ENCODE assay signal across 9 cellular contexts in genomic region chr20:24993337-24994185, GRCh38. TPM values are rescaled to one million over a fixed set of nuclear protein-coding genes. Genes with fewer than 3 reads are reported as not detected.
DNase-seq lines count a peak whose midpoint lies in the region; ATAC-seq and TF ChIP-seq lines count a peak whose summit lies in the region.
"Had no signal": no experiment of that assay in that cellular context is flagged by ENCODE, and none has a peak within 500 bp of the region (broad histone marks: within the 10 kb centered on the region; RNA-seq: fewer than 3 reads in every experiment).

No MANE protein-coding gene starts in this region.

- H3K27me3 Mint-ChIP-seq in T-helper 2 cell treated with Interferon-gamma antibody and Interleukin-4, amounts not matched to agents 5 μg/mL and 100 μg/mL, for 36 hours (ENCODE audit: low read depth) = peaks cover 11% of the 10 kb centered on the region
- peaks cover 6% of the 10 kb centered on the region for H3K27me3 Mint-ChIP-seq in glutamatergic neuron (ENCODE audit: unreplicated experiment)

- H3K36me3 Mint-ChIP-seq in T-helper 2 cell treated with Interferon-gamma antibody and Interleukin-4, amounts not matched to agents 5 μg/mL and 100 μg/mL, for 36 hours (ENCODE audit: low read depth) = peaks cover 9% of the 10 kb centered on the region
- peaks cover 6 to 11% of the 10 kb centered on the region in 2 donors for H3K36me3 Mint-ChIP-seq in activated naive CD4-positive, alpha-beta T cell treated with anti-CD3 and anti-CD28 coated beads, Interleukin-2, amount 50 U/mL, for 72 hours
- H3K36me3 Mint-ChIP-seq in glutamatergic neuron (ENCODE audit: unreplicated experiment) = no peaks in the 10 kb centered on the region

- DNase-seq in T-helper 2 cell treated with Interferon-gamma antibody and Interleukin-4, amounts not matched to agents 5 μg/mL and 100 μg/mL, for 36 hours (ENCODE audit: low spot score) = no peak
- no peak for DNase-seq in T-helper 2 cell
- peak; percentile 19 for DNase-seq in NCI-H146 treated with DMSO at 0.1 percent for 48 hours (lab: John Stamatoyannopoulos, UW; ENCODE audit: unreplicated experiment)
- no peak for DNase-seq in activated naive CD4-positive, alpha-beta T cell treated with anti-CD3 and anti-CD28 coated beads, Interleukin-2, amount 50 U/mL, for 72 hours (ENCODE audit: low spot score in 2 of 2)
- DNase-seq in glutamatergic neuron = no peak
- DNase-seq in putamen (ENCODE audit: low spot score) = peak; percentile 70
- no peak for DNase-seq in activated gamma-delta T cell treated with Interleukin-2 at 50 U/mL for 16 hours

- peaks cover 31% of the 10 kb centered on the region for H3K4me1 Mint-ChIP-seq in T-helper 2 cell treated with Interferon-gamma antibody and Interleukin-4, amounts not matched to agents 5 μg/mL and 100 μg/mL, for 36 hours (ENCODE audit: low read depth)
- peaks cover 27% of the 10 kb centered on the region for H3K4me1 Mint-ChIP-seq in glutamatergic neuron (ENCODE audit: low read depth, unreplicated experiment)

- ATAC-seq in activated naive CD4-positive, alpha-beta T cell treated with anti-CD3 and anti-CD28 coated beads, Interleukin-2, amount 50 U/mL, for 72 hours = no peak
- no peak for ATAC-seq in GM21390 (IDR thresholded peaks at IDR 0.05; ENCODE audit: unreplicated experiment)

- peak overlapping the region; percentile 93 for H3K4me3 Mint-ChIP-seq in T-helper 2 cell treated with Interferon-gamma antibody and Interleukin-4, amounts not matched to agents 5 μg/mL and 100 μg/mL, for 36 hours
- H3K4me3 Mint-ChIP-seq in glutamatergic neuron (ENCODE audit: unreplicated experiment) = peak overlapping the region; percentile 92

- peak overlapping the region; percentile 89 for H3K27ac Mint-ChIP-seq in T-helper 2 cell treated with Interferon-gamma antibody and Interleukin-4, amounts not matched to agents 5 μg/mL and 100 μg/mL, for 36 hours
- H3K27ac Mint-ChIP-seq in activated naive CD4-positive, alpha-beta T cell treated with anti-CD3 and anti-CD28 coated beads, Interleukin-2, amount 50 U/mL, for 72 hours = peak overlapping the region; percentile 93 to 96
- H3K27ac Mint-ChIP-seq in glutamatergic neuron (ENCODE audit: unreplicated experiment) = no peak overlapping the region

- H3K9me3 Mint-ChIP-seq in T-helper 2 cell treated with Interferon-gamma antibody and Interleukin-4, amounts not matched to agents 5 μg/mL and 100 μg/mL, for 36 hours = no peaks in the 10 kb centered on the region
- no peaks in the 10 kb centered on the region for H3K9me3 Mint-ChIP-seq in activated naive CD4-positive, alpha-beta T cell treated with anti-CD3 and anti-CD28 coated beads, Interleukin-2, amount 50 U/mL, for 72 hours
- peaks cover 7% of the 10 kb centered on the region for H3K9me3 Mint-ChIP-seq in glutamatergic neuron (ENCODE audit: unreplicated experiment)

- no peak for TF ChIP-seq CTCF in glutamatergic neuron (IDR thresholded peaks at IDR 0.05; ENCODE audit: partially characterized antibody, unreplicated experiment)

RNA-seq across cellular contexts. Expression of gene APMAP, which starts 1.0 kb away (rescaled TPM):
- total RNA-seq in activated naive CD4-positive, alpha-beta T cell treated with anti-CD3 and anti-CD28 coated beads, Interleukin-2, amount 50 U/mL, for 72 hours = 10 to 100 TPM; 33.7 to 57.6 TPM
- 218 TPM for total RNA-seq in glutamatergic neuron (ENCODE audit: unreplicated experiment)

RNA-seq across cellular contexts. Expression of gene CST7, which starts 44.5 kb away (rescaled TPM):
- total RNA-seq in activated naive CD4-positive, alpha-beta T cell treated with anti-CD3 and anti-CD28 coated beads, Interleukin-2, amount 50 U/mL, for 72 hours = 10 to 100 TPM; 29.8 to 50.3 TPM
- not detected for total RNA-seq in glutamatergic neuron (ENCODE audit: unreplicated experiment)
- total RNA-seq: glomerular endothelial cell had no signal

Comparison
In these comparisons a context has a peak if more than half of its experiments do, and no peak if none do; other contexts are left out.
1. DNase-seq: peak in NCI-H146 treated with DMSO at 0.1 percent for 48 hours (single experiment) and putamen (single experiment); none in T-helper 2 cell treated with Interferon-gamma antibody and Interleukin-4, amounts not matched to agents 5 μg/mL and 100 μg/mL, for 36 hours (single experiment), T-helper 2 cell (0 of 5), activated naive CD4-positive, alpha-beta T cell treated with anti-CD3 and anti-CD28 coated beads, Interleukin-2, amount 50 U/mL, for 72 hours (0 of 2), glutamatergic neuron (single experiment) and activated gamma-delta T cell treated with Interleukin-2 at 50 U/mL for 16 hours (single experiment).
2. RNA of gene CST7, which starts 44.5 kb away (total RNA-seq): 29.8 to 50.3 TPM in activated naive CD4-positive, alpha-beta T cell treated with anti-CD3 and anti-CD28 coated beads, Interleukin-2, amount 50 U/mL, for 72 hours; not detected in glutamatergic neuron (single experiment); every median in the first group is over 10 times any median in the second.